ENCODE assay signal across 3 cellular contexts in the genomic region with DNA sequence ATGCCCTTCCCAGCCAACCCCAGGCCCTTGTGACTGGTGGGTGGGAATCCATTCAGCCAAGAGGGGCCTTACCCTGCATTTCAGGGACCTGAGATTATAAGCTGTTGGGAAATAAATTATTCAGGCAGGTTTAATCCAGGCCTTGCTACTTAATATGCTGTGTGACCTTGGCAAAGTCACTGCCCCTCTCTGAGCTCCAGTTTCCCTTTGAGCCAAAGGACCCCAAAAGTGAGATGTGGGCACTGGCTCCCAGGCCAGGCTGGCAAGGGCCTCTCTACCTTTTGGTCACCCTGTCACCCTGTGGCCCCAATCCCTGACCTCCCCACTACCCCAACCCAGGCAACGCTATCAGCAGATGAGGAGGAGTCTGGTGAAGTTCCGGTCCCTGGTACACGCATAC.
TF ChIP-seq lines count a peak whose summit lies in the region.

No MANE protein-coding gene starts in this region.

TF ChIP-seq in A549, 52 proteins besides CTCF, POLR2A, EP300 and RAD21:
- TF ChIP-seq FOSB (CRISPR knock-in tag; IDR thresholded peaks at IDR 0.05) (no peak), ZNF302 (CRISPR knock-in tag; IDR thresholded peaks at IDR 0.05) (no peak), KDM1A (IDR thresholded peaks at IDR 0.05; ENCODE audit: low read depth) (0 out of 2 replicates have a peak, but pooled peaks have one; percentile 19), ZFP36 (IDR thresholded peaks at IDR 0.05; ENCODE audit: borderline replicate concordance, partially characterized antibody) (peak; percentile 55)
- TF ChIP-seq, protein P1, sequence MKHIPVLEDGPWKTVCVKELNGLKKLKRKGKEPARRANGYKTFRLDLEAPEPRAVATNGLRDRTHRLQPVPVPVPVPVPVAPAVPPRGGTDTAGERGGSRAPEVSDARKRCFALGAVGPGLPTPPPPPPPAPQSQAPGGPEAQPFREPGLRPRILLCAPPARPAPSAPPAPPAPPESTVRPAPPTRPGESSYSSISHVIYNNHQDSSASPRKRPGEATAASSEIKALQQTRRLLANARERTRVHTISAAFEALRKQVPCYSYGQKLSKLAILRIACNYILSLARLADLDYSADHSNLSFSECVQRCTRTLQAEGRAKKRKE (CRISPR knock-in tag; IDR thresholded peaks at IDR 0.05; ENCODE audit: low read depth), result no peak

TF ChIP-seq in HCT116, 20 proteins besides CTCF, POLR2A, EP300 and RAD21:
- TF ChIP-seq, protein P2, sequence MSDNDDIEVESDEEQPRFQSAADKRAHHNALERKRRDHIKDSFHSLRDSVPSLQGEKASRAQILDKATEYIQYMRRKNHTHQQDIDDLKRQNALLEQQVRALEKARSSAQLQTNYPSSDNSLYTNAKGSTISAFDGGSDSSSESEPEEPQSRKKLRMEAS (IDR thresholded peaks at IDR 0.05), result no peak
- TF ChIP-seq POLR2AphosphoS5 (IDR thresholded peaks at IDR 0.05; ENCODE audit: low read depth, low read length) (0 out of 2 replicates have a peak, but pooled peaks have one; percentile 0), EGR1 (IDR thresholded peaks at IDR 0.05; ENCODE audit: low read depth) (no peak)
TF ChIP-seq in HCT116: peak in this region for 1.

TF ChIP-seq in K562, 482 proteins besides CTCF, POLR2A, EP300 and RAD21:
- TF ChIP-seq ZNF212 (CRISPR knock-in tag; IDR thresholded peaks at IDR 0.05) (no peak), RBM25 (IDR thresholded peaks at IDR 0.05; ENCODE audit: low read depth, low read length, severe bottlenecking) (peak; percentile 49), SETDB1 (IDR thresholded peaks at IDR 0.05; ENCODE audit: low read length) (no peak), RBM39 (optimal IDR thresholded peaks at IDR 0.05; ENCODE audit: low read depth, low read length) (no peak), YBX1 (IDR thresholded peaks at IDR 0.05) (no peak), PPARD (CRISPR knock-in tag; IDR thresholded peaks at IDR 0.05) (no peak), ZFP36 (IDR thresholded peaks at IDR 0.05; ENCODE audit: low read depth, low read length, partially characterized antibody) (peak; percentile 68), KDM1A (IDR thresholded peaks at IDR 0.05) (peak in 1 of 2 experiments; percentile 50; a peak in 2 of 4 replicates), SNRNP70 (optimal IDR thresholded peaks at IDR 0.05; ENCODE audit: low read depth, low read length) (no peak), ZNF445 (CRISPR knock-in tag; IDR thresholded peaks at IDR 0.05; ENCODE audit: low read depth) (no peak), NCOA2 (IDR thresholded peaks at IDR 0.05; ENCODE audit: partially characterized antibody in 2 of 2) (no peak), ZNF140 (CRISPR knock-in tag; IDR thresholded peaks at IDR 0.05) (no peak), KLF13 (tag; IDR thresholded peaks at IDR 0.05; ENCODE audit: borderline replicate concordance, low read depth) (no peak), MIER1 (IDR thresholded peaks at IDR 0.05; ENCODE audit: low read depth) (no peak), ZNF217 (CRISPR knock-in tag; IDR thresholded peaks at IDR 0.05) (no peak), BRD4 (IDR thresholded peaks at IDR 0.05) (no peak), BCOR (IDR thresholded peaks at IDR 0.05) (peak; percentile 64; the same call in 1 of the 2 replicates)
- TF ChIP-seq, protein P3, sequence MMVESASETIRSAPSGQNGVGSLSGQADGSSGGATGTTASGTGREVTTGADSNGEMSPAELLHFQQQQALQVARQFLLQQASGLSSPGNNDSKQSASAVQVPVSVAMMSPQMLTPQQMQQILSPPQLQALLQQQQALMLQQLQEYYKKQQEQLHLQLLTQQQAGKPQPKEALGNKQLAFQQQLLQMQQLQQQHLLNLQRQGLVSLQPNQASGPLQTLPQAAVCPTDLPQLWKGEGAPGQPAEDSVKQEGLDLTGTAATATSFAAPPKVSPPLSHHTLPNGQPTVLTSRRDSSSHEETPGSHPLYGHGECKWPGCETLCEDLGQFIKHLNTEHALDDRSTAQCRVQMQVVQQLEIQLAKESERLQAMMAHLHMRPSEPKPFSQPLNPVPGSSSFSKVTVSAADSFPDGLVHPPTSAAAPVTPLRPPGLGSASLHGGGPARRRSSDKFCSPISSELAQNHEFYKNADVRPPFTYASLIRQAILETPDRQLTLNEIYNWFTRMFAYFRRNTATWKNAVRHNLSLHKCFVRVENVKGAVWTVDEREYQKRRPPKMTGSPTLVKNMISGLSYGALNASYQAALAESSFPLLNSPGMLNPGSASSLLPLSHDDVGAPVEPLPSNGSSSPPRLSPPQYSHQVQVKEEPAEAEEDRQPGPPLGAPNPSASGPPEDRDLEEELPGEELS (CRISPR knock-in tag; IDR thresholded peaks at IDR 0.05; ENCODE audit: borderline replicate concordance), result no peak
